ENCODE assay signal across 1 cellular context in the genomic region with DNA sequence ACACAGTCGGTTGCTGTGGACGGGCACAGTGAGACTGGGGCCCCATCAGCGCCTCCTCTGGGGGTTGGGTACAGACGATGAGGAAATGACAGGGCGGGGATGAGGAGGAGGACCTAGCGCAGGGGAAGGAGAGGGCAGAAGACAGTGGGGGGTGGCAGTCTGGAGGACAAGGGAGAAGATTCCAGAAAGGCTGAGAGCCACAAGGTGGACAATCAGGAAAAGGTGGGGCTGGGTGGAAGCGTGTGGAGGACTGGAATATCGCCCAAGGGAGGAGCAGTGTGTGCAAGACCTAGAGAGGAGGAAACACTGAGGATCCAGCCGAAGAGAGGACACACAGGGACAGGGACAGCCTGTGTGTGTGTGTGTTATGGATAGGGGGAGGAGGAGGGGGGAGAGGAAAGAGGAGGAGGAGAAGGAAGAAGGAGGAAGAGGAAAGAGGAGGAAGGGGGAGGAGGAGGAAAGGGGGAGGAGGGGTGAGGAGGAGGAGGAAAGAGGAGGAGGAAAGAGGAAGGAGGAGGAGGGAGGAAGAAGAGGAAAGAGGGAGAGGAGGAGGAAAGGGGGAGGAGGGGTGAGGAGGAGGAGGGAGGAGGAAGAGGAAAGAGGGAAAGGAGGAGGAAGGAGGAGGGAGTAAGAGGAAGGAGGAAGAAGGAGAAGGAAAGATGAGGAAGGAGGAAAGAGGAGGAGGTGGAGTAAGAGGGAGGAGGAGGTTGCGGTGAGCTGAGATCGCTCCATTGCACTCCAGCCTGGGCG.
TF ChIP-seq lines count a peak whose summit lies in the region.

No MANE protein-coding gene starts in this region.

TF ChIP-seq in GM23338, 12 proteins besides CTCF, POLR2A, EP300 and RAD21 (continued from another document):
- TF ChIP-seq ZNF331 (CRISPR knock-in tag; IDR thresholded peaks at IDR 0.05; ENCODE audit: low read depth) (no peak), EZH2phosphoT487 (IDR thresholded peaks at IDR 0.05; ENCODE audit: unreplicated experiment) (no peak), NANOG (IDR thresholded peaks at IDR 0.05; ENCODE audit: borderline replicate concordance) (no peak), ZNF114 (CRISPR knock-in tag; IDR thresholded peaks at IDR 0.05) (no peak)
